9 cellular contexts compared by ENCODE assay signal in the genomic region with DNA sequence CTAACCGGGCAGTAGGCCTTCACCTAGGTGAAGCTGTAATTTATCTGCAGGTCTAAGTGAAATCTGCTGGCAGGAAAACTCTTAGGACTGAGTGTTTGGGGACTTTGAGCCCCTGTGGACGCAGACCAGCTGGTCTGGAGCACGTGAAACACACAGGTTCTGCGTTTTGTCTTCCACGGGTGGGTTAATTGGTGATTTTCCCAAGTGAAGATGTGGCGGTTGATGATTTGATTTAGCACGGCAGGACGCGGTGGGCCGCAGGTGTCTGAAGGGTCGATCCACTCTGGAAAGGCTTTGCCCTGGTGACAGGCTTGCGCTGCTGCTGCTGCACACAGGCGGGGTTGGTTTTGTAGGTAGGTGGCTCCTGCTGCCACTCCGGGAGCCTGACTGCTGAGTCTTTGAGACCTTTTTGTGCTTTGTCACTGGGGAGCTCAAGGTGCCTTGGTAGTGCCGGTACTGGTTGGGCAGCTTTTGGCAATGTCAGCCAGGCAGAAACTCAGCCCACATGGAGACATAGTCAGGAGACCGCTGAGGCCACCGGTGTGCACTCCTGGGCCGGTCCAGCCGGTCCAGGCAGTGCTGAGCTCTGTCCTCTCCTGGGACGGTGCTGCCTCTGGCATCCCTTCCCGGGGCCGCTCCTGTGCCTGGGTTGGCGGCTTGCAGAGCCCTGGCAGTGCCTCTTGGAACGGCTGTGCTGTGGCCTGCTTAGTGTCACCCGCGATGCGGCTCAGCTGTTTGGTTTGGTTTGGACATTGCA. TPM values are rescaled to one million over a fixed set of nuclear protein-coding genes. Genes with fewer than 3 reads are reported as not detected.
DNase-seq lines count a peak whose midpoint lies in the region; TF ChIP-seq lines count a peak whose summit lies in the region.
"Had no signal": no experiment of that assay in that cellular context is flagged by ENCODE, and none has a peak within 500 bp of the region (broad histone marks: within the 10 kb centered on the region; RNA-seq: fewer than 3 reads in every experiment).

No MANE protein-coding gene starts in this region.

- H3K4me3 ChIP-seq in HFF-Myc (replicated peaks; ENCODE audit: low read depth, low read length), result peak overlapping the region; percentile 62
- H3K4me3 ChIP-seq in skeletal muscle satellite cell (ENCODE audit: low read length), result peak overlapping the region; percentile 55
- H3K4me3 ChIP-seq in CD4-positive, alpha-beta memory T cell (ENCODE audit: low read length in 2 of 2), result no peak overlapping the region

- no peak overlapping the region for H3K9ac ChIP-seq in skeletal muscle satellite cell (ENCODE audit: low read depth, low read length)
- H3K9ac ChIP-seq: KMS-11 had no signal

- intact Hi-C loops in CD4-positive, alpha-beta memory T cell (cut with micrococcal nuclease), result no loop called here

- CTCF ChIA-PET in CD4-positive, alpha-beta memory T cell (lab: Charles Lee; ENCODE audit: partially characterized antibody), result interaction anchor here (1.4 to 1.5 kb wide), 2 partner anchors 14 kb away, joined by 5 to 8 read pairs; no protein-coding TSS in a partner anchor

- TF ChIP-seq CTCF in HFF-Myc (IDR thresholded peaks at IDR 0.05; ENCODE audit: low read depth, low read length, missing control alignments), result no peak
- TF ChIP-seq CTCF in brain (conservative IDR thresholded peaks at IDR 0.05), result no peak

- no peak for DNase-seq in HFF-Myc (ENCODE audit: extremely low read depth, low read depth)
- no peak for DNase-seq in CD4-positive, alpha-beta memory T cell
- no peak for DNase-seq in SW 1271 (lab: John Stamatoyannopoulos, UW)
- DNase-seq in NCI-H446 treated with DMSO at 0.1 percent for 48 hours (lab: John Stamatoyannopoulos, UW), result no peak
- no peak for DNase-seq in NCI-H2107 treated with DMSO at 0.1 percent for 48 hours (lab: John Stamatoyannopoulos, UW; ENCODE audit: unreplicated experiment)

- H3K27ac ChIP-seq in layer of hippocampus (ENCODE audit: low read depth, low read length), result peak overlapping the region; percentile 42
- no peak overlapping the region for H3K27ac ChIP-seq in CD4-positive, alpha-beta memory T cell (ENCODE audit: low read depth, low read length)
- H3K27ac ChIP-seq: KMS-11 had no signal

- H3K9me3 Mint-ChIP-seq in brain, result peaks cover 0 to 2% (median 0%) of the 10 kb centered on the region in 5 experiments
- no peaks in the 10 kb centered on the region for H3K9me3 Mint-ChIP-seq in CD4-positive, alpha-beta memory T cell

- H3K36me3 Mint-ChIP-seq in brain, result peaks cover 18% of the 10 kb centered on the region
- peaks cover 0 to 1% of the 10 kb centered on the region in 2 donors for H3K36me3 Mint-ChIP-seq in CD4-positive, alpha-beta memory T cell

- peaks cover 85% of the 10 kb centered on the region for H3K4me1 Mint-ChIP-seq in brain
- peaks cover 8 to 30% (median 14%) of the 10 kb centered on the region in 4 donors for H3K4me1 Mint-ChIP-seq in CD4-positive, alpha-beta memory T cell

- H3K36me3 ChIP-seq in skeletal muscle satellite cell (ENCODE audit: insufficient read depth, low read length), result no peaks in the 10 kb centered on the region
- no peaks in the 10 kb centered on the region for H3K36me3 ChIP-seq in CD4-positive, alpha-beta memory T cell (ENCODE audit: insufficient read depth, low read length)

- H3K9me3 ChIP-seq in skeletal muscle satellite cell (replicated peaks; ENCODE audit: low read length), result no peaks in the 10 kb centered on the region
- H3K9me3 ChIP-seq in CD4-positive, alpha-beta memory T cell (ENCODE audit: control insufficient read depth in 1 of 2, low read length in 2 of 2), result no peaks in the 10 kb centered on the region

- H3K4me3 Mint-ChIP-seq in brain, result peak overlapping the region; percentile 91 to 98 (median 97)
- peak overlapping the region in 4 of 8 donors; percentile 41 to 81 (median 48) for H3K4me3 Mint-ChIP-seq in CD4-positive, alpha-beta memory T cell

- H3K27ac Mint-ChIP-seq in brain, result peak overlapping the region; percentile 72 to 96 (median 84)
- H3K27ac Mint-ChIP-seq in CD4-positive, alpha-beta memory T cell, result peak overlapping the region in 3 of 7 donors; percentile 1 to 74 (median 23)

- H3K27me3 ChIP-seq in layer of hippocampus (ENCODE audit: control insufficient read depth, insufficient read depth, low read length) (no peaks in the 10 kb centered on the region), skeletal muscle satellite cell (ENCODE audit: control insufficient read depth, insufficient read depth, low read length) (no peaks in the 10 kb centered on the region)
- H3K27me3 ChIP-seq in CD4-positive, alpha-beta memory T cell (ENCODE audit: insufficient read depth, low read length), result no peaks in the 10 kb centered on the region

- H3K27me3 Mint-ChIP-seq in brain, result peaks cover 6% of the 10 kb centered on the region
- H3K27me3 Mint-ChIP-seq in CD4-positive, alpha-beta memory T cell, result peaks cover 0 to 10% of the 10 kb centered on the region in 2 donors

- POLR2A ChIA-PET in CD4-positive, alpha-beta memory T cell (lab: Charles Lee; ENCODE audit: partially characterized antibody), result interaction anchor here (1.3 to 5.3 kb wide), 2 partner anchors 19 to 583 kb away, joined by 3 to 29 read pairs; no protein-coding TSS in a partner anchor

- peak overlapping the region; percentile 94 for H3K4me2 ChIP-seq in skeletal muscle satellite cell (ENCODE audit: low read length)
- H3K4me2 ChIP-seq: KMS-11 had no signal

- H3K4me1 ChIP-seq in skeletal muscle satellite cell (ENCODE audit: control insufficient read depth, insufficient read depth, low read length), result peaks cover 58% of the 10 kb centered on the region
- peaks cover 20% of the 10 kb centered on the region for H3K4me1 ChIP-seq in CD4-positive, alpha-beta memory T cell (ENCODE audit: insufficient read depth, low read length)

RNA-seq across cellular contexts. Expression of a gene that starts 2.3 kb away (rescaled TPM):
- polyA plus RNA-seq in brain (ENCODE audit: insufficient read depth, low read depth, low replicate concordance), result 87.8 TPM
- 25.8 and 35.5 TPM in 2 replicates for total RNA-seq in skeletal muscle satellite cell (2012; rRNA removed)
- total RNA-seq in CD4-positive, alpha-beta memory T cell, result 1 to 10 TPM; 5.4 to 7.2 TPM
- 1 to 10 TPM; 2.1 to 5.6 TPM for polyA plus RNA-seq in CD4-positive, alpha-beta memory T cell

RNA-seq across cellular contexts. Expression of a gene that starts 45.6 kb away (rescaled TPM):
- polyA plus RNA-seq in brain (ENCODE audit: insufficient read depth, low read depth, low replicate concordance), result 35.2 TPM
- total RNA-seq in skeletal muscle satellite cell (2012; rRNA removed), result 17.0 and 18.1 TPM in 2 replicates
- 10 to 100 TPM; 41.4 to 42.3 TPM for total RNA-seq in CD4-positive, alpha-beta memory T cell
- polyA plus RNA-seq in CD4-positive, alpha-beta memory T cell, result 10 to 100 TPM; 36.7 to 48.7 TPM

Comparison
In these comparisons a context has a peak if more than half of its experiments do, and no peak if none do; other contexts are left out.
1. H3K4me3 ChIP-seq: peak in HFF-Myc (single experiment) and skeletal muscle satellite cell (single experiment); none in CD4-positive, alpha-beta memory T cell (0 of 2).
2. RNA of a gene that starts 2.3 kb away (polyA plus RNA-seq): 87.8 TPM in brain (single experiment); 2.1 to 5.6 TPM in CD4-positive, alpha-beta memory T cell; every median in the first group is over 10 times any median in the second.